Comparison of ENCODE assay signal across 36 cellular contexts in genomic region chr1:50719126-50719525, GRCh38.
"Had no signal": no experiment of that assay in that cellular context is flagged by ENCODE, and none has a peak within 500 bp of the region (broad histone marks: within the 10 kb centered on the region; RNA-seq: fewer than 3 reads in every experiment).

No MANE protein-coding gene starts in this region.

- H3K4me3 ChIP-seq: adrenal gland, body of pancreas, esophagus muscularis mucosa, gastrocnemius medialis, heart left ventricle had no signal

- H3K27ac Mint-ChIP-seq: activated B cell treated with CpG ODN at 0.5 μM for 24 hours; activated CD4-positive, alpha-beta memory T cell treated with anti-CD3 and anti-CD28 coated beads for 36 hours; activated CD8-positive, alpha-beta memory T cell treated with anti-CD3 and anti-CD28 coated beads, Interleukin-2, amount 10 ng/mL, durations not matched to agents 7 days and 5 days; activated CD8-positive, alpha-beta T cell treated with anti-CD3 and anti-CD28 coated beads, Interleukin-2, amount 10 ng/mL, durations not matched to agents 7 days and 5 days; activated naive CD4-positive, alpha-beta T cell treated with anti-CD3 and anti-CD28 coated beads for 36 hours; activated naive CD4-positive, alpha-beta T cell treated with anti-CD3 and anti-CD28 coated beads, Interleukin-2, amount 50 U/mL, for 24 hours; activated naive CD8-positive, alpha-beta T cell treated with anti-CD3 and anti-CD28 coated beads for 36 hours; activated naive CD8-positive, alpha-beta T cell treated with anti-CD3 and anti-CD28 coated beads, Interleukin-2, amount 50 U/mL, for 24 hours; activated T-helper 1 cell treated with anti-CD3 and anti-CD28 coated beads, Interleukin-12 subunit alpha, Interleukin-12 subunit beta, Interleukin-2, Interleukin-4 antibody, amounts not matched to agents 30 ng/mL and 10 ng/mL and 1 ng/mL, durations not matched to agents 14 hours and 24 hours and 36 hours; activated T-helper 2 cell treated with anti-CD3 and anti-CD28 coated beads, Interferon-gamma antibody, Interleukin-2, Interleukin-4, amounts not matched to agents 10 μg/mL and 5 μg/mL and 100 μg/mL, durations not matched to agents 14 hours and 24 hours and 36 hours; effector memory CD8-positive, alpha-beta T cell; T-helper 17 cell; T-helper 2 cell treated with Interferon-gamma antibody and Interleukin-4, amounts not matched to agents 5 μg/mL and 100 μg/mL, for 36 hours had no signal

- DNase-seq: activated B cell treated with CpG ODN at 0.5 μM for 24 hours; activated CD4-positive, alpha-beta memory T cell treated with anti-CD3 and anti-CD28 coated beads for 36 hours; activated CD4-positive, alpha-beta T cell treated with anti-CD3 and anti-CD28 coated beads for 48 hours; activated CD8-positive, alpha-beta memory T cell treated with anti-CD3 and anti-CD28 coated beads, Interleukin-2, amount 10 ng/mL, durations not matched to agents 7 days and 5 days; activated CD8-positive, alpha-beta memory T cell treated with anti-CD3 and anti-CD28 coated beads, Interleukin-2, amount 50 U/mL, for 4 hours; activated CD8-positive, alpha-beta T cell treated with anti-CD3 and anti-CD28 coated beads, Interleukin-2, amount 10 ng/mL, durations not matched to agents 7 days and 5 days; activated effector memory CD4-positive, alpha-beta T cell treated with anti-CD3 and anti-CD28 coated beads, Interleukin-2, amount 50 U/mL, for 16 hours; activated naive CD4-positive, alpha-beta T cell treated with anti-CD3 and anti-CD28 coated beads for 36 hours; activated naive CD8-positive, alpha-beta T cell treated with anti-CD3 and anti-CD28 coated beads for 36 hours; activated naive CD8-positive, alpha-beta T cell treated with anti-CD3 and anti-CD28 coated beads, Interleukin-2, amount 50 U/mL, for 24 hours; activated T-cell treated with anti-CD3 and anti-CD28 coated beads, Interleukin-2, amount 50 U/mL, for 1 hour; activated T-cell treated with anti-CD3 and anti-CD28 coated beads, Interleukin-2, amount 50 U/mL, for 48 hours; adrenal gland; amygdala; aorta; body of pancreas; caudate nucleus; cortex of kidney; dermis blood vessel endothelial cell; effector CD4-positive, alpha-beta T cell; effector memory CD8-positive, alpha-beta T cell; erythroblast; foreskin keratinocyte; gastrocnemius medialis; glutamatergic neuron; heart left ventricle; T-helper 17 cell; T1000; WERI-Rb-1 had no signal

- H3K27me3 Mint-ChIP-seq: activated B cell treated with CpG ODN at 0.5 μM for 24 hours; activated CD4-positive, alpha-beta memory T cell treated with anti-CD3 and anti-CD28 coated beads for 36 hours; activated CD8-positive, alpha-beta memory T cell treated with anti-CD3 and anti-CD28 coated beads, Interleukin-2, amount 10 ng/mL, durations not matched to agents 7 days and 5 days; activated naive CD4-positive, alpha-beta T cell treated with anti-CD3 and anti-CD28 coated beads, Interleukin-2, amount 50 U/mL, for 24 hours; activated naive CD8-positive, alpha-beta T cell treated with anti-CD3 and anti-CD28 coated beads for 36 hours; activated naive CD8-positive, alpha-beta T cell treated with anti-CD3 and anti-CD28 coated beads, Interleukin-2, amount 50 U/mL, for 24 hours; effector memory CD8-positive, alpha-beta T cell; T-helper 17 cell had no signal

- H3K9me3 Mint-ChIP-seq: activated CD4-positive, alpha-beta memory T cell treated with anti-CD3 and anti-CD28 coated beads for 36 hours; activated naive CD4-positive, alpha-beta T cell treated with anti-CD3 and anti-CD28 coated beads for 36 hours; activated naive CD4-positive, alpha-beta T cell treated with anti-CD3 and anti-CD28 coated beads, Interleukin-2, amount 50 U/mL, for 24 hours; activated naive CD8-positive, alpha-beta T cell treated with anti-CD3 and anti-CD28 coated beads for 36 hours; activated naive CD8-positive, alpha-beta T cell treated with anti-CD3 and anti-CD28 coated beads, Interleukin-2, amount 50 U/mL, for 24 hours; activated T-helper 1 cell treated with anti-CD3 and anti-CD28 coated beads, Interleukin-12 subunit alpha, Interleukin-12 subunit beta, Interleukin-2, Interleukin-4 antibody, amounts not matched to agents 30 ng/mL and 10 ng/mL and 1 ng/mL, durations not matched to agents 14 hours and 24 hours and 36 hours; activated T-helper 2 cell treated with anti-CD3 and anti-CD28 coated beads, Interferon-gamma antibody, Interleukin-2, Interleukin-4, amounts not matched to agents 10 μg/mL and 5 μg/mL and 100 μg/mL, durations not matched to agents 14 hours and 24 hours and 36 hours; effector memory CD8-positive, alpha-beta T cell; T-helper 2 cell treated with Interferon-gamma antibody and Interleukin-4, amounts not matched to agents 5 μg/mL and 100 μg/mL, for 36 hours had no signal

- FAIRE-seq: colon had no signal

- H3K4me3 Mint-ChIP-seq: activated B cell treated with CpG ODN at 0.5 μM for 24 hours; activated CD4-positive, alpha-beta memory T cell treated with anti-CD3 and anti-CD28 coated beads for 36 hours; activated CD8-positive, alpha-beta memory T cell treated with anti-CD3 and anti-CD28 coated beads, Interleukin-2, amount 10 ng/mL, durations not matched to agents 7 days and 5 days; activated CD8-positive, alpha-beta T cell treated with anti-CD3 and anti-CD28 coated beads, Interleukin-2, amount 10 ng/mL, durations not matched to agents 7 days and 5 days; activated naive CD4-positive, alpha-beta T cell treated with anti-CD3 and anti-CD28 coated beads for 36 hours; activated naive CD4-positive, alpha-beta T cell treated with anti-CD3 and anti-CD28 coated beads, Interleukin-2, amount 50 U/mL, for 24 hours; activated naive CD8-positive, alpha-beta T cell treated with anti-CD3 and anti-CD28 coated beads for 36 hours; activated naive CD8-positive, alpha-beta T cell treated with anti-CD3 and anti-CD28 coated beads, Interleukin-2, amount 50 U/mL, for 24 hours; activated T-helper 1 cell treated with anti-CD3 and anti-CD28 coated beads, Interleukin-12 subunit alpha, Interleukin-12 subunit beta, Interleukin-2, Interleukin-4 antibody, amounts not matched to agents 30 ng/mL and 10 ng/mL and 1 ng/mL, durations not matched to agents 14 hours and 24 hours and 36 hours; effector memory CD8-positive, alpha-beta T cell; T-helper 17 cell; T-helper 2 cell treated with Interferon-gamma antibody and Interleukin-4, amounts not matched to agents 5 μg/mL and 100 μg/mL, for 36 hours had no signal

- H3K27me3 ChIP-seq: adrenal gland, body of pancreas, esophagus muscularis mucosa, foreskin keratinocyte, gastrocnemius medialis, heart left ventricle had no signal

- H3K36me3 ChIP-seq: adrenal gland, gastrocnemius medialis had no signal

- ATAC-seq: activated CD4-positive, CD25-positive, alpha-beta regulatory T cell treated with anti-CD3 and anti-CD28 coated beads, Interleukin-2, amount 50 U/mL, for 24 hours; activated CD8-positive, alpha-beta memory T cell treated with anti-CD3 and anti-CD28 coated beads, Interleukin-2, amount 10 ng/mL, durations not matched to agents 7 days and 5 days; activated CD8-positive, alpha-beta T cell treated with anti-CD3 and anti-CD28 coated beads, Interleukin-2, amount 10 ng/mL, durations not matched to agents 7 days and 5 days; activated naive CD8-positive, alpha-beta T cell treated with anti-CD3 and anti-CD28 coated beads, Interleukin-2, amount 50 U/mL, for 24 hours; body of pancreas; effector memory CD8-positive, alpha-beta T cell; foreskin keratinocyte; gastrocnemius medialis; heart left ventricle; T-helper 17 cell had no signal

- H3K9me3 ChIP-seq: adrenal gland, body of pancreas, esophagus muscularis mucosa, gastrocnemius medialis had no signal

- H3K4me1 ChIP-seq: adrenal gland, body of pancreas, esophagus muscularis mucosa, foreskin keratinocyte, gastrocnemius medialis had no signal

- H3K27ac ChIP-seq: adrenal gland, body of pancreas, esophagus muscularis mucosa, foreskin keratinocyte, gastrocnemius medialis, heart left ventricle, WERI-Rb-1 had no signal
